ENCODE assay signal across 14 cellular contexts in the genomic region with DNA sequence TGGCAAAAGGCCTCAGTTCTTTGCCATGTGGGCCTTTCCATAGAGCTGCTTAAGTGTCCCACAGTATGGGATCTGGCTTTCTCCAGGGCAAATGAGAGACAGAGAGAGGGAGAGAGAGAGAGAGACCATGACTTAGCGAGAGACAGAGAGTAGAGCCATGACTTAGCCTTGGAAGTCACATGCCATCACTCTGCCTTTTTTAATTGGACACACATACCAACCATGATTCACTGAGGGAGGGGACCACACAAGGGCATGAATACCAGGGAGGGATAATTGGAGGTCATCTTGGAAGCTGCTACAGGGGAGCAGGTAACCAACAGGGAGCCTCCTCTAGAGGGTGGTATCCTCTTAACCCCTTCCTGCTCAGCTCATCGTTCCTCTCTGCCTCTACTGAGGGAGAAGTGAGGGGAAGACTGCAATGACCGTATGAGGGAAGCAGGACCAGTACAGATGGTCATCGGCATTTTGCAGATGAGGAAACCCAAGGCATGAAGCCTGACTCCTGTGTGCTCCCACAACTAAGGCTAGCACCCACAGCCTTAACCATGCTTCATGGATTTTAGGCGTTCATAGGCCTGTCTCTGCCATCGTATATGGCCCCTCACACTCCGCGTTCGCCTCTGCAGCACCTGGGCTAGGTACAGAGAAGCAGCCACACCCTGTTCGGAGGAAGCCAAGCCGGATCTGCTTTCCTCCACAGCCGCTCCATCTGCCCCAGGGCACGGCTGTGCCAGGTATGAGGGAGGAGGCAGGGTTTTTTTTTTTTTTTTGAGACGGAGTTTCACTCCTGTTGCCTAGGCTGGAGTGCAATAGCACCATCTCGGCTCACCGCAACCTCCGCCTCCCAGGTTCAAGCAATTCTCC. TPM values are rescaled to one million over a fixed set of nuclear protein-coding genes. Genes with fewer than 3 reads are reported as not detected.
DNase-seq lines count a peak whose midpoint lies in the region; ATAC-seq, FAIRE-seq and TF ChIP-seq lines count a peak whose summit lies in the region.
"Had no signal": no experiment of that assay in that cellular context is flagged by ENCODE, and none has a peak within 500 bp of the region (broad histone marks: within the 10 kb centered on the region; RNA-seq: fewer than 3 reads in every experiment).

No MANE protein-coding gene starts in this region.

- H3K27me3 Mint-ChIP-seq in activated naive CD8-positive, alpha-beta T cell, result no peaks in the 10 kb centered on the region
- H3K27me3 Mint-ChIP-seq in activated naive CD8-positive, alpha-beta T cell treated with anti-CD3 and anti-CD28 coated beads for 36 hours, result no peaks in the 10 kb centered on the region
- H3K27me3 Mint-ChIP-seq in activated T-helper 17 cell treated with anti-CD3 and anti-CD28 coated beads, Interleukin-2, amount 50 U/mL, for 72 hours, result no peaks in the 10 kb centered on the region
- H3K27me3 Mint-ChIP-seq: activated CD4-positive, alpha-beta T cell treated with anti-CD3 and anti-CD28 coated beads, Interleukin-2, amount 10 ng/mL, durations not matched to agents 24 days and 14 days had no signal

- no peaks in the 10 kb centered on the region for H3K9me3 ChIP-seq in tibial nerve
- H3K9me3 ChIP-seq: SJSA1 had no signal

- peak overlapping the region in 3 of 4 donors; percentile 9 to 35 (median 14) for H3K27ac ChIP-seq in tibial nerve
- H3K27ac ChIP-seq: SJSA1 had no signal

- H3K4me3 Mint-ChIP-seq in activated naive CD8-positive, alpha-beta T cell, result no peak overlapping the region
- no peak overlapping the region for H3K4me3 Mint-ChIP-seq in activated naive CD8-positive, alpha-beta T cell treated with anti-CD3 and anti-CD28 coated beads for 36 hours
- H3K4me3 Mint-ChIP-seq in activated T-helper 17 cell treated with anti-CD3 and anti-CD28 coated beads, Interleukin-2, amount 50 U/mL, for 72 hours, result no peak overlapping the region
- H3K4me3 Mint-ChIP-seq: activated CD4-positive, alpha-beta T cell treated with anti-CD3 and anti-CD28 coated beads, Interleukin-2, amount 10 ng/mL, durations not matched to agents 24 days and 14 days had no signal

- no peak overlapping the region for H3K4me3 ChIP-seq in tibial nerve
- H3K4me3 ChIP-seq: SJSA1, skin epidermis had no signal

- peaks cover 0 to 13% (median 0%) of the 10 kb centered on the region in 3 donors for H3K36me3 ChIP-seq in tibial nerve

- WGBS in tibial nerve, 2 donors, result 90 to 92% methylated on average over 17 of the region's 17 CpGs

- H3K4me1 Mint-ChIP-seq in activated naive CD8-positive, alpha-beta T cell (ENCODE audit: low read depth), result peaks cover 23% of the 10 kb centered on the region
- H3K4me1 Mint-ChIP-seq in activated naive CD8-positive, alpha-beta T cell treated with anti-CD3 and anti-CD28 coated beads for 36 hours, result peaks cover 16% of the 10 kb centered on the region
- H3K4me1 Mint-ChIP-seq in activated T-helper 17 cell treated with anti-CD3 and anti-CD28 coated beads, Interleukin-2, amount 50 U/mL, for 72 hours, result peaks cover 15% of the 10 kb centered on the region

- no peak for ATAC-seq in activated T-helper 17 cell treated with anti-CD3 and anti-CD28 coated beads, Interleukin-2, amount 50 U/mL, for 72 hours (replicated peaks)
- ATAC-seq in left colon, result peak; percentile 62
- no peak for ATAC-seq in GM21360 (IDR thresholded peaks at IDR 0.05; ENCODE audit: unreplicated experiment)

- no peaks in the 10 kb centered on the region for H3K9me3 Mint-ChIP-seq in activated naive CD8-positive, alpha-beta T cell (ENCODE audit: low read depth)
- H3K9me3 Mint-ChIP-seq in activated naive CD8-positive, alpha-beta T cell treated with anti-CD3 and anti-CD28 coated beads for 36 hours, result no peaks in the 10 kb centered on the region
- no peaks in the 10 kb centered on the region for H3K9me3 Mint-ChIP-seq in activated T-helper 17 cell treated with anti-CD3 and anti-CD28 coated beads, Interleukin-2, amount 50 U/mL, for 72 hours
- H3K9me3 Mint-ChIP-seq: activated CD4-positive, alpha-beta T cell treated with anti-CD3 and anti-CD28 coated beads, Interleukin-2, amount 10 ng/mL, durations not matched to agents 24 days and 14 days had no signal

- no peaks in the 10 kb centered on the region for H3K27me3 ChIP-seq in tibial nerve
- H3K27me3 ChIP-seq: SJSA1 had no signal

- no peak for FAIRE-seq in H54 (lab: Jason Lieb, UNC)

- no peak for TF ChIP-seq EP300 in tibial nerve (IDR thresholded peaks at IDR 0.05)

- H3K36me3 Mint-ChIP-seq in activated naive CD8-positive, alpha-beta T cell, result no peaks in the 10 kb centered on the region
- peaks cover 5% of the 10 kb centered on the region for H3K36me3 Mint-ChIP-seq in activated naive CD8-positive, alpha-beta T cell treated with anti-CD3 and anti-CD28 coated beads for 36 hours
- peaks cover 32% of the 10 kb centered on the region for H3K36me3 Mint-ChIP-seq in activated T-helper 17 cell treated with anti-CD3 and anti-CD28 coated beads, Interleukin-2, amount 50 U/mL, for 72 hours (ENCODE audit: low read depth)

- TF ChIP-seq CTCF in tibial nerve (IDR thresholded peaks at IDR 0.05), result no peak

- no peak for DNase-seq in activated naive CD8-positive, alpha-beta T cell treated with anti-CD3 and anti-CD28 coated beads for 36 hours
- DNase-seq in left colon (peak; percentile 62 to 66), tibial nerve (ENCODE audit: low spot score in 2 of 2) (no peak), germinal center (ENCODE audit: low spot score) (no peak), H54 (ENCODE audit: insufficient read length, low spot score) (no peak)
- DNase-seq: activated CD4-positive, alpha-beta T cell treated with anti-CD3 and anti-CD28 coated beads, Interleukin-2, amount 10 ng/mL, durations not matched to agents 24 days and 14 days; activated naive CD4-positive, alpha-beta T cell treated with anti-CD3 and anti-CD28 coated beads, Interleukin-2, amount 50 U/mL, for 16 hours; dermis blood vessel endothelial cell; NCI-H2227 treated with DMSO at 0.1 percent for 48 hours had no signal

- H3K27ac Mint-ChIP-seq in activated naive CD8-positive, alpha-beta T cell, result peak overlapping the region; percentile 18
- H3K27ac Mint-ChIP-seq in activated naive CD8-positive, alpha-beta T cell treated with anti-CD3 and anti-CD28 coated beads for 36 hours, result no peak overlapping the region
- peak overlapping the region; percentile 6 for H3K27ac Mint-ChIP-seq in activated T-helper 17 cell treated with anti-CD3 and anti-CD28 coated beads, Interleukin-2, amount 50 U/mL, for 72 hours
- H3K27ac Mint-ChIP-seq: activated CD4-positive, alpha-beta T cell treated with anti-CD3 and anti-CD28 coated beads, Interleukin-2, amount 10 ng/mL, durations not matched to agents 24 days and 14 days had no signal

- TF ChIP-seq POLR2A in tibial nerve (IDR thresholded peaks at IDR 0.05) (no peak), H54 (IDR thresholded peaks at IDR 0.05; ENCODE audit: low read depth, low read length) (no peak)

- intact Hi-C loops in left colon (cut with DNase I, micrococcal nuclease), result no loop called here

- H3K4me1 ChIP-seq in tibial nerve, result peaks cover 0 to 51% (median 21%) of the 10 kb centered on the region in 4 donors

RNA-seq across cellular contexts. Expression of a gene that starts 38.6 kb away (rescaled TPM):
- 10 to 100 TPM; 25.7 to 27.8 TPM for total RNA-seq in activated naive CD8-positive, alpha-beta T cell treated with anti-CD3 and anti-CD28 coated beads for 36 hours
- total RNA-seq in activated T-helper 17 cell treated with anti-CD3 and anti-CD28 coated beads, Interleukin-2, amount 50 U/mL, for 72 hours, result 10 to 100 TPM; 34.4 to 68.5 TPM
- total RNA-seq in left colon, result 10 to 100 TPM; 45.9 to 66.4 TPM
- 10 to 100 TPM; 67.5 to 84.9 (median 70.8) TPM for total RNA-seq in tibial nerve

Comparison
In these comparisons a context has a peak if more than half of its experiments do, and no peak if none do; other contexts are left out.
1. DNase-seq: peak in left colon (2 of 2); none in activated naive CD8-positive, alpha-beta T cell treated with anti-CD3 and anti-CD28 coated beads for 36 hours (single experiment), tibial nerve (0 of 2), germinal center (single experiment) and H54 (single experiment).